ENCODE assay signal across 31 cellular contexts in the genomic region with DNA sequence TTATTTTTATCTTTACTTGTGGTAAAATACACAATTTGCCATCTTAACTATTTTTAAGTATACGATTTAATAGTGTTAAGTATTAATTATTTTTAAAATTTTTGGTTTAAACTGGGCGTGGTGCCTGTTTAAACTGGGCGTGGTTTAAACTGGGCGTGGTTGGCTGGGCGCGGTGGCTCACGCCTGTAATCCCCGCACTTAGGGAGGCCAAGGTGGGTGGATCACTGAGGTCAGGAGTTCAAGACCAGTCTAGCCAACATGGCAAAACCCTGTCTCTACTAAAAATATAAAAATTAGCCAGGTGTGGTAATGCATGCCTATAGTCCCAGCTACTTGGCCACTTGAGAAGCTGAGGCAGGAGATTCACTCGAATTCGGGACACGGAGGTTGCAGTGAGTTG. TPM values are rescaled to one million over a fixed set of nuclear protein-coding genes. Genes with fewer than 3 reads are reported as not detected.
"Had no signal": no experiment of that assay in that cellular context is flagged by ENCODE, and none has a peak within 500 bp of the region (broad histone marks: within the 10 kb centered on the region; RNA-seq: fewer than 3 reads in every experiment).

No MANE protein-coding gene starts in this region.

- H3K9me3 ChIP-seq: stomach, suprapubic skin, testis, thoracic aorta, thyroid gland, tibial artery, tibial nerve, transverse colon, upper lobe of left lung, upper lobe of right lung, uterus, vagina had no signal

- ATAC-seq: stimulated activated effector memory CD8-positive, alpha-beta T cell treated with anti-CD3 and anti-CD28 coated beads, Interleukin-12 subunit alpha, Interleukin-12 subunit beta, amount 100 ng/mL, for 72 hours; stimulated activated memory B cell treated with anti-CD40 and anti-IgM and Interleukin-4, amounts not matched to agents 10 μg/mL and 1 μg/mL and 100 μg/mL, for 72 hours; stimulated activated naive B cell treated with anti-CD40 and anti-IgM and Interleukin-4, amounts not matched to agents 10 μg/mL and 1 μg/mL and 100 μg/mL, for 72 hours; stimulated activated naive CD8-positive, alpha-beta T cell treated with anti-CD3 and anti-CD28 coated beads, Interleukin-15, amount 100 ng/mL, for 72 hours; stimulated activated naive CD8-positive, alpha-beta T cell treated with anti-CD3 and anti-CD28 coated beads, Interleukin-15, Interleukin-2, amounts not matched to agents 100 U/mL and 50 U/mL, for 24 hours; upper lobe of right lung had no signal

- H3K9me3 Mint-ChIP-seq: stimulated activated effector memory CD8-positive, alpha-beta T cell treated with anti-CD3 and anti-CD28 coated beads, Interleukin-12 subunit alpha, Interleukin-12 subunit beta, amount 100 ng/mL, for 72 hours; stimulated activated memory B cell treated with anti-CD40 and anti-IgM and Interleukin-4, amounts not matched to agents 10 μg/mL and 1 μg/mL and 100 μg/mL, for 72 hours; stimulated activated naive B cell treated with anti-CD40 and anti-IgM and Interleukin-4, amounts not matched to agents 10 μg/mL and 1 μg/mL and 100 μg/mL, for 72 hours; stimulated activated naive CD8-positive, alpha-beta T cell treated with anti-CD3 and anti-CD28 coated beads, Interleukin-15, amount 100 ng/mL, for 72 hours; stimulated activated naive CD8-positive, alpha-beta T cell treated with anti-CD3 and anti-CD28 coated beads, Interleukin-15, Interleukin-2, amounts not matched to agents 100 ng/mL and 50 ng/mL, for 24 hours; type B pancreatic cell had no signal

- H3K4me1 ChIP-seq: uterus had no signal

- H3K4me3 Mint-ChIP-seq: stimulated activated effector memory CD8-positive, alpha-beta T cell treated with anti-CD3 and anti-CD28 coated beads, Interleukin-12 subunit alpha, Interleukin-12 subunit beta, amount 100 ng/mL, for 72 hours; stimulated activated memory B cell treated with anti-CD40 and anti-IgM and Interleukin-4, amounts not matched to agents 10 μg/mL and 1 μg/mL and 100 μg/mL, for 72 hours; stimulated activated naive B cell treated with anti-CD40 and anti-IgM and Interleukin-4, amounts not matched to agents 10 μg/mL and 1 μg/mL and 100 μg/mL, for 72 hours; stimulated activated naive CD8-positive, alpha-beta T cell treated with anti-CD3 and anti-CD28 coated beads, Interleukin-15, amount 100 ng/mL, for 72 hours; stimulated activated naive CD8-positive, alpha-beta T cell treated with anti-CD3 and anti-CD28 coated beads, Interleukin-15, Interleukin-2, amounts not matched to agents 100 ng/mL and 50 ng/mL, for 24 hours; type B pancreatic cell had no signal

- H3K27ac Mint-ChIP-seq: stimulated activated effector memory CD8-positive, alpha-beta T cell treated with anti-CD3 and anti-CD28 coated beads, Interleukin-12 subunit alpha, Interleukin-12 subunit beta, amount 100 ng/mL, for 72 hours; stimulated activated memory B cell treated with anti-CD40 and anti-IgM and Interleukin-4, amounts not matched to agents 10 μg/mL and 1 μg/mL and 100 μg/mL, for 72 hours; stimulated activated naive B cell treated with anti-CD40 and anti-IgM and Interleukin-4, amounts not matched to agents 10 μg/mL and 1 μg/mL and 100 μg/mL, for 72 hours; stimulated activated naive CD8-positive, alpha-beta T cell treated with anti-CD3 and anti-CD28 coated beads, Interleukin-15, amount 100 ng/mL, for 72 hours; stimulated activated naive CD8-positive, alpha-beta T cell treated with anti-CD3 and anti-CD28 coated beads, Interleukin-15, Interleukin-2, amounts not matched to agents 100 ng/mL and 50 ng/mL, for 24 hours; type B pancreatic cell had no signal

- H3K27ac ChIP-seq: stomach, suprapubic skin, testis, thoracic aorta, thyroid gland, tibial artery, tibial nerve, transverse colon, upper lobe of left lung, upper lobe of right lung, uterus, vagina had no signal

- DNase-seq: stimulated activated CD4-positive, alpha-beta T cell treated with anti-CD3 and anti-CD28 coated beads, Interleukin-2, amount 100 ng/mL, for 48 hours; stimulated activated CD4-positive, alpha-beta T cell treated with anti-CD3 and anti-CD28 coated beads, Interleukin-4, amount 100 ng/mL, for 1 hour; stimulated activated CD4-positive, alpha-beta T cell treated with anti-CD3 and anti-CD28 coated beads, Interleukin-4, amount 100 ng/mL, for 24 hours; stimulated activated CD4-positive, alpha-beta T cell treated with anti-CD3 and anti-CD28 coated beads, Interleukin-4, amount 100 ng/mL, for 4 hours; stimulated activated CD8-positive, alpha-beta memory T cell treated with anti-CD3 and anti-CD28 coated beads, Interleukin-4, amount 100 ng/mL, for 48 hours; stimulated activated naive B cell treated with anti-CD40 and anti-IgM and Interleukin-4, amounts not matched to agents 10 μg/mL and 1 μg/mL and 100 μg/mL, for 72 hours; stimulated activated naive CD4-positive, alpha-beta T cell; stimulated activated naive CD4-positive, alpha-beta T cell treated with Interleukin-2 at 50 U/mL for 16 hours; stimulated activated naive CD8-positive, alpha-beta T cell treated with anti-CD3 and anti-CD28 coated beads, Interleukin-15, amount 100 ng/mL, for 72 hours; stimulated activated naive CD8-positive, alpha-beta T cell treated with anti-CD3 and anti-CD28 coated beads, Interleukin-15, Interleukin-2, amounts not matched to agents 100 U/mL and 50 U/mL, for 24 hours; stomach; substantia nigra; testis; thyroid gland; tibial artery; transverse colon; trophoblast cell; upper lobe of left lung; upper lobe of right lung; uterus had no signal

- H3K27me3 ChIP-seq: stomach, suprapubic skin, testis, thyroid gland, tibial artery, tibial nerve, transverse colon, upper lobe of left lung, upper lobe of right lung, uterus, vagina had no signal

- H3K4me3 ChIP-seq: stomach, suprapubic skin, testis, thoracic aorta, thyroid gland, tibial artery, tibial nerve, transverse colon, upper lobe of left lung, upper lobe of right lung, uterus, vagina had no signal

- FAIRE-seq: urothelium cell line had no signal

- H3K27me3 Mint-ChIP-seq: stimulated activated memory B cell treated with anti-CD40 and anti-IgM and Interleukin-4, amounts not matched to agents 10 μg/mL and 1 μg/mL and 100 μg/mL, for 72 hours; stimulated activated naive B cell treated with anti-CD40 and anti-IgM and Interleukin-4, amounts not matched to agents 10 μg/mL and 1 μg/mL and 100 μg/mL, for 72 hours; stimulated activated naive CD8-positive, alpha-beta T cell treated with anti-CD3 and anti-CD28 coated beads, Interleukin-15, amount 100 ng/mL, for 72 hours; stimulated activated naive CD8-positive, alpha-beta T cell treated with anti-CD3 and anti-CD28 coated beads, Interleukin-15, Interleukin-2, amounts not matched to agents 100 ng/mL and 50 ng/mL, for 24 hours; type B pancreatic cell had no signal

- H3K36me3 Mint-ChIP-seq: stimulated activated effector memory CD8-positive, alpha-beta T cell treated with anti-CD3 and anti-CD28 coated beads, Interleukin-12 subunit alpha, Interleukin-12 subunit beta, amount 100 ng/mL, for 72 hours; stimulated activated memory B cell treated with anti-CD40 and anti-IgM and Interleukin-4, amounts not matched to agents 10 μg/mL and 1 μg/mL and 100 μg/mL, for 72 hours; type B pancreatic cell had no signal

- H3K36me3 ChIP-seq: stomach, suprapubic skin, thoracic aorta, thyroid gland, tibial artery, tibial nerve, transverse colon, upper lobe of left lung, upper lobe of right lung, uterus, vagina had no signal

RNA-seq across cellular contexts. Expression of a gene that starts 37.3 kb away (rescaled TPM):
- total RNA-seq: stomach, suprapubic skin, thoracic aorta, tibial nerve, transverse colon, upper lobe of right lung, ureter, urinary bladder, vagina had no signal
